Comparison of ENCODE assay signal across 1 cellular context in the genomic region with DNA sequence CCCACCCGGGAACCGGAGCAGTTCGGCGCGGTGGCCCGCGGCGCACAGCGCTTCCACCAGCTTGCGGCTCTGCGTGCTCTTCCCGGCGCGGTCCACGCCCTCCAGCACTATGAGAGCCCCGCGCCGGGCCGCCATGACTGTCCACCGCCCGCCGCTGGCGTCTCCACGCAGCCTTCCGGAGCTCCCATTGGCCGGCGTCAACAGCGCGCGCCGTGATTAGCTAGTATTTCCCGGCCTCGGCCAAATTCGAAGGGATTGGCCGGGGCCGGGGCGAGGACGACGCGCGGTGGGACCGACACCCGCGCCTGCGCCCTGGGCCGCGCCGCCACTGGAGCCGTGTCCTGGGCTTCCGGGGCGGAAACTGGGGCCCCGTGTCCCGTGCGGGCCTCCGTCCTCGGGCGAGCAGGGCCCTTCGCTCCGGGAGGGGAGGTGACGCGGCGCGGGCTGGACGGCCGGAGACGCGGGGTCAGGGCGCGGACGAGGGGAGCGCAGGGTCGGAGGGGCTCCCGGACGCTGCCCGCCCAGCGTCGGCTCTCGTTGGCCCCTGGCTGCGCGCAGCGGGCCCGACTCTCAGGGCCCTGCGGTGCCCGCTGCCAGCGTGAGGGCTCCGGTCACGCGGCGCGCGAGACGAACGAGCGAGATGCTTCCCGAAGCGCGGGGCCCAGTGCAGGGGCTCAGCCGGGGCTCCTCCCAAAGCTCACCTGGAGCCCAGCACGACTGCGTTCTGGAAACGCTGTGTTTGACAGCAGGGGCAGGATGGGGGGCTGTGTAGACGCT.
TF ChIP-seq lines count a peak whose summit lies in the region.

A gene with protein sequence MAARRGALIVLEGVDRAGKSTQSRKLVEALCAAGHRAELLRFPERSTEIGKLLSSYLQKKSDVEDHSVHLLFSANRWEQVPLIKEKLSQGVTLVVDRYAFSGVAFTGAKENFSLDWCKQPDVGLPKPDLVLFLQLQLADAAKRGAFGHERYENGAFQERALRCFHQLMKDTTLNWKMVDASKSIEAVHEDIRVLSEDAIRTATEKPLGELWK (minus strand): TSS at position 167 of the 777 bp plus-strand sequence. CDS start 32 bp downstream, at position 135.

TF ChIP-seq in K562, 482 proteins besides CTCF, POLR2A, EP300 and RAD21 (continued from another document and continues in another):
- TF ChIP-seq GTF2F1 (IDR thresholded peaks at IDR 0.05; ENCODE audit: low read depth, low read length), result no peak
- TF ChIP-seq KAT7 (CRISPR knock-in tag; IDR thresholded peaks at IDR 0.05; ENCODE audit: borderline replicate concordance), result peak; percentile 61; the same call in 1 of the 2 replicates
- peak; percentile 35; the same call in 1 of the 2 replicates for TF ChIP-seq MBD2 (IDR thresholded peaks at IDR 0.05; ENCODE audit: borderline replicate concordance, low read depth)
- no peak for TF ChIP-seq PHTF2 (CRISPR knock-in tag; IDR thresholded peaks at IDR 0.05)
- TF ChIP-seq PURB (CRISPR knock-in tag; IDR thresholded peaks at IDR 0.05; ENCODE audit: low read depth), result no peak
- no peak for TF ChIP-seq EHMT2 (IDR thresholded peaks at IDR 0.05)
- peak in 1 of 2 experiments; percentile 74; a peak in 1 of 4 replicates for TF ChIP-seq HDAC1 (IDR thresholded peaks at IDR 0.05)
- no peak for TF ChIP-seq PHF21A (IDR thresholded peaks at IDR 0.05; ENCODE audit: borderline replicate concordance, low read depth)
- TF ChIP-seq, protein P1, sequence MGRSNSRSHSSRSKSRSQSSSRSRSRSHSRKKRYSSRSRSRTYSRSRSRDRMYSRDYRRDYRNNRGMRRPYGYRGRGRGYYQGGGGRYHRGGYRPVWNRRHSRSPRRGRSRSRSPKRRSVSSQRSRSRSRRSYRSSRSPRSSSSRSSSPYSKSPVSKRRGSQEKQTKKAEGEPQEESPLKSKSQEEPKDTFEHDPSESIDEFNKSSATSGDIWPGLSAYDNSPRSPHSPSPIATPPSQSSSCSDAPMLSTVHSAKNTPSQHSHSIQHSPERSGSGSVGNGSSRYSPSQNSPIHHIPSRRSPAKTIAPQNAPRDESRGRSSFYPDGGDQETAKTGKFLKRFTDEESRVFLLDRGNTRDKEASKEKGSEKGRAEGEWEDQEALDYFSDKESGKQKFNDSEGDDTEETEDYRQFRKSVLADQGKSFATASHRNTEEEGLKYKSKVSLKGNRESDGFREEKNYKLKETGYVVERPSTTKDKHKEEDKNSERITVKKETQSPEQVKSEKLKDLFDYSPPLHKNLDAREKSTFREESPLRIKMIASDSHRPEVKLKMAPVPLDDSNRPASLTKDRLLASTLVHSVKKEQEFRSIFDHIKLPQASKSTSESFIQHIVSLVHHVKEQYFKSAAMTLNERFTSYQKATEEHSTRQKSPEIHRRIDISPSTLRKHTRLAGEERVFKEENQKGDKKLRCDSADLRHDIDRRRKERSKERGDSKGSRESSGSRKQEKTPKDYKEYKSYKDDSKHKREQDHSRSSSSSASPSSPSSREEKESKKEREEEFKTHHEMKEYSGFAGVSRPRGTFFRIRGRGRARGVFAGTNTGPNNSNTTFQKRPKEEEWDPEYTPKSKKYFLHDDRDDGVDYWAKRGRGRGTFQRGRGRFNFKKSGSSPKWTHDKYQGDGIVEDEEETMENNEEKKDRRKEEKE (IDR thresholded peaks at IDR 0.05; ENCODE audit: borderline replicate concordance in 1 of 2, control insufficient read depth in 1 of 2, low read depth in 2 of 2, low read length in 1 of 2), result no peak
- peak; percentile 65; the same call in 1 of the 2 replicates for TF ChIP-seq POLR2H (tag; IDR thresholded peaks at IDR 0.05; ENCODE audit: low read depth)
- TF ChIP-seq NFYB (IDR thresholded peaks at IDR 0.05; ENCODE audit: extremely low read depth, insufficient read length), result peak; percentile 22
- no peak for TF ChIP-seq ZNF583 (CRISPR knock-in tag; IDR thresholded peaks at IDR 0.05)
- peak; percentile 85 for TF ChIP-seq L3MBTL2 (IDR thresholded peaks at IDR 0.05)
- peak; percentile 72; the same call in 1 of the 2 replicates for TF ChIP-seq HNRNPL (IDR thresholded peaks at IDR 0.05; ENCODE audit: low read depth, low read length)
- TF ChIP-seq, protein P2, sequence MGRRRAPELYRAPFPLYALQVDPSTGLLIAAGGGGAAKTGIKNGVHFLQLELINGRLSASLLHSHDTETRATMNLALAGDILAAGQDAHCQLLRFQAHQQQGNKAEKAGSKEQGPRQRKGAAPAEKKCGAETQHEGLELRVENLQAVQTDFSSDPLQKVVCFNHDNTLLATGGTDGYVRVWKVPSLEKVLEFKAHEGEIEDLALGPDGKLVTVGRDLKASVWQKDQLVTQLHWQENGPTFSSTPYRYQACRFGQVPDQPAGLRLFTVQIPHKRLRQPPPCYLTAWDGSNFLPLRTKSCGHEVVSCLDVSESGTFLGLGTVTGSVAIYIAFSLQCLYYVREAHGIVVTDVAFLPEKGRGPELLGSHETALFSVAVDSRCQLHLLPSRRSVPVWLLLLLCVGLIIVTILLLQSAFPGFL (CRISPR knock-in tag; IDR thresholded peaks at IDR 0.05), result peak; percentile 90; the same call in 1 of the 2 replicates
- no peak for TF ChIP-seq KLF10 (CRISPR knock-in tag; IDR thresholded peaks at IDR 0.05)
- peak; percentile 94 for TF ChIP-seq RBM25 (IDR thresholded peaks at IDR 0.05; ENCODE audit: low read depth, low read length, severe bottlenecking)
- TF ChIP-seq CREM (IDR thresholded peaks at IDR 0.05; ENCODE audit: low read depth), result peak; percentile 95
- TF ChIP-seq RBM22 (IDR thresholded peaks at IDR 0.05; ENCODE audit: low read depth, low read length, poor library complexity, severe bottlenecking), result peak; percentile 65
- TF ChIP-seq GABPB1 (CRISPR knock-in tag; IDR thresholded peaks at IDR 0.05), result peak; percentile 83
- TF ChIP-seq, protein P3, sequence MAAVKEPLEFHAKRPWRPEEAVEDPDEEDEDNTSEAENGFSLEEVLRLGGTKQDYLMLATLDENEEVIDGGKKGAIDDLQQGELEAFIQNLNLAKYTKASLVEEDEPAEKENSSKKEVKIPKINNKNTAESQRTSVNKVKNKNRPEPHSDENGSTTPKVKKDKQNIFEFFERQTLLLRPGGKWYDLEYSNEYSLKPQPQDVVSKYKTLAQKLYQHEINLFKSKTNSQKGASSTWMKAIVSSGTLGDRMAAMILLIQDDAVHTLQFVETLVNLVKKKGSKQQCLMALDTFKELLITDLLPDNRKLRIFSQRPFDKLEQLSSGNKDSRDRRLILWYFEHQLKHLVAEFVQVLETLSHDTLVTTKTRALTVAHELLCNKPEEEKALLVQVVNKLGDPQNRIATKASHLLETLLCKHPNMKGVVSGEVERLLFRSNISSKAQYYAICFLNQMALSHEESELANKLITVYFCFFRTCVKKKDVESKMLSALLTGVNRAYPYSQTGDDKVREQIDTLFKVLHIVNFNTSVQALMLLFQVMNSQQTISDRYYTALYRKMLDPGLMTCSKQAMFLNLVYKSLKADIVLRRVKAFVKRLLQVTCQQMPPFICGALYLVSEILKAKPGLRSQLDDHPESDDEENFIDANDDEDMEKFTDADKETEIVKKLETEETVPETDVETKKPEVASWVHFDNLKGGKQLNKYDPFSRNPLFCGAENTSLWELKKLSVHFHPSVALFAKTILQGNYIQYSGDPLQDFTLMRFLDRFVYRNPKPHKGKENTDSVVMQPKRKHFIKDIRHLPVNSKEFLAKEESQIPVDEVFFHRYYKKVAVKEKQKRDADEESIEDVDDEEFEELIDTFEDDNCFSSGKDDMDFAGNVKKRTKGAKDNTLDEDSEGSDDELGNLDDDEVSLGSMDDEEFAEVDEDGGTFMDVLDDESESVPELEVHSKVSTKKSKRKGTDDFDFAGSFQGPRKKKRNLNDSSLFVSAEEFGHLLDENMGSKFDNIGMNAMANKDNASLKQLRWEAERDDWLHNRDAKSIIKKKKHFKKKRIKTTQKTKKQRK (IDR thresholded peaks at IDR 0.05; ENCODE audit: borderline replicate concordance, low read depth, low read length), result no peak
- 0 out of 2 replicates have a peak, but pooled peaks have one; percentile 28 for TF ChIP-seq RNF2 (IDR thresholded peaks at IDR 0.05)
- peak; percentile 95 for TF ChIP-seq CREB1 (IDR thresholded peaks at IDR 0.05)
- TF ChIP-seq CREB1 (CRISPR knock-in tag; IDR thresholded peaks at IDR 0.05), result peak; percentile 95
- no peak for TF ChIP-seq ZNF232 (CRISPR knock-in tag; IDR thresholded peaks at IDR 0.05)
- no peak for TF ChIP-seq BRCA1 (IDR thresholded peaks at IDR 0.05)
- TF ChIP-seq BRCA1 (CRISPR knock-in tag; IDR thresholded peaks at IDR 0.05), result no peak
- TF ChIP-seq PTBP1 (IDR thresholded peaks at IDR 0.05; ENCODE audit: low read depth, low read length), result no peak
- TF ChIP-seq TSC22D4 (tag; IDR thresholded peaks at IDR 0.05), result no peak
- TF ChIP-seq ADNP (tag; IDR thresholded peaks at IDR 0.05), result no peak
- TF ChIP-seq, protein P4, sequence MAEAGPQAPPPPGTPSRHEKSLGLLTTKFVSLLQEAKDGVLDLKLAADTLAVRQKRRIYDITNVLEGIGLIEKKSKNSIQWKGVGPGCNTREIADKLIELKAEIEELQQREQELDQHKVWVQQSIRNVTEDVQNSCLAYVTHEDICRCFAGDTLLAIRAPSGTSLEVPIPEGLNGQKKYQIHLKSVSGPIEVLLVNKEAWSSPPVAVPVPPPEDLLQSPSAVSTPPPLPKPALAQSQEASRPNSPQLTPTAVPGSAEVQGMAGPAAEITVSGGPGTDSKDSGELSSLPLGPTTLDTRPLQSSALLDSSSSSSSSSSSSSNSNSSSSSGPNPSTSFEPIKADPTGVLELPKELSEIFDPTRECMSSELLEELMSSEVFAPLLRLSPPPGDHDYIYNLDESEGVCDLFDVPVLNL (CRISPR knock-in tag; IDR thresholded peaks at IDR 0.05; ENCODE audit: low read depth), result peak; percentile 93
- peak; percentile 51 for TF ChIP-seq HMGN3 (IDR thresholded peaks at IDR 0.05; ENCODE audit: borderline replicate concordance, extremely low read depth, insufficient read length, low read depth, low read length)
- TF ChIP-seq, protein P5, sequence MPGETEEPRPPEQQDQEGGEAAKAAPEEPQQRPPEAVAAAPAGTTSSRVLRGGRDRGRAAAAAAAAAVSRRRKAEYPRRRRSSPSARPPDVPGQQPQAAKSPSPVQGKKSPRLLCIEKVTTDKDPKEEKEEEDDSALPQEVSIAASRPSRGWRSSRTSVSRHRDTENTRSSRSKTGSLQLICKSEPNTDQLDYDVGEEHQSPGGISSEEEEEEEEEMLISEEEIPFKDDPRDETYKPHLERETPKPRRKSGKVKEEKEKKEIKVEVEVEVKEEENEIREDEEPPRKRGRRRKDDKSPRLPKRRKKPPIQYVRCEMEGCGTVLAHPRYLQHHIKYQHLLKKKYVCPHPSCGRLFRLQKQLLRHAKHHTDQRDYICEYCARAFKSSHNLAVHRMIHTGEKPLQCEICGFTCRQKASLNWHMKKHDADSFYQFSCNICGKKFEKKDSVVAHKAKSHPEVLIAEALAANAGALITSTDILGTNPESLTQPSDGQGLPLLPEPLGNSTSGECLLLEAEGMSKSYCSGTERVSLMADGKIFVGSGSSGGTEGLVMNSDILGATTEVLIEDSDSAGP (CRISPR knock-in tag; IDR thresholded peaks at IDR 0.05), result no peak
- no peak for TF ChIP-seq SRSF3 (IDR thresholded peaks at IDR 0.05; ENCODE audit: insufficient read depth, low read length)
- no peak for TF ChIP-seq ZFP30 (CRISPR knock-in tag; IDR thresholded peaks at IDR 0.05; ENCODE audit: borderline replicate concordance)
- TF ChIP-seq EP400 (IDR thresholded peaks at IDR 0.05), result peak; percentile 73; the same call in 1 of the 2 replicates
- TF ChIP-seq TCF3 (CRISPR knock-in tag; IDR thresholded peaks at IDR 0.05), result peak; percentile 1; the same call in 1 of the 2 replicates
- peak in 1 of 2 experiments; percentile 7; a peak in 2 of 4 replicates for TF ChIP-seq SIN3A (IDR thresholded peaks at IDR 0.05; ENCODE audit: borderline replicate concordance in 2 of 2, control insufficient read depth in 1 of 2, low read depth in 2 of 2, low read length in 2 of 2)
- TF ChIP-seq ZNF589 (CRISPR knock-in tag; IDR thresholded peaks at IDR 0.05; ENCODE audit: low read depth), result no peak
- TF ChIP-seq, protein P6, sequence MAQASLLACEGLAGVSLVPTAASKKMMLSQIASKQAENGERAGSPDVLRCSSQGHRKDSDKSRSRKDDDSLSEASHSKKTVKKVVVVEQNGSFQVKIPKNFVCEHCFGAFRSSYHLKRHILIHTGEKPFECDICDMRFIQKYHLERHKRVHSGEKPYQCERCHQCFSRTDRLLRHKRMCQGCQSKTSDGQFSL (CRISPR knock-in tag; IDR thresholded peaks at IDR 0.05), result 0 out of 2 replicates have a peak, but pooled peaks have one; percentile 44
- TF ChIP-seq, protein P6 (tag; IDR thresholded peaks at IDR 0.05), result no peak
- TF ChIP-seq ZFP36 (IDR thresholded peaks at IDR 0.05; ENCODE audit: low read depth, low read length, partially characterized antibody), result no peak
- 0 out of 2 replicates have a peak, but pooled peaks have one; percentile 8 for TF ChIP-seq GTF2E2 (tag; IDR thresholded peaks at IDR 0.05)
- peak; percentile 67 for TF ChIP-seq HCFC1 (IDR thresholded peaks at IDR 0.05; ENCODE audit: low read depth, low read length)
- TF ChIP-seq ELF2 (CRISPR knock-in tag; IDR thresholded peaks at IDR 0.05), result peak; percentile 60; the same call in 1 of the 2 replicates
- no peak for TF ChIP-seq ZNF239 (CRISPR knock-in tag; IDR thresholded peaks at IDR 0.05)
- TF ChIP-seq TAF1 (IDR thresholded peaks at IDR 0.05; ENCODE audit: control insufficient read depth, extremely low read depth, insufficient read depth, low read length, severe bottlenecking), result peak; percentile 64
- no peak for TF ChIP-seq STAG1 (CRISPR knock-in tag; IDR thresholded peaks at IDR 0.05; ENCODE audit: borderline replicate concordance)
- TF ChIP-seq NFRKB (IDR thresholded peaks at IDR 0.05; ENCODE audit: low read depth), result 0 out of 2 replicates have a peak, but pooled peaks have one; percentile 34
- TF ChIP-seq ETV1 (tag; conservative IDR thresholded peaks at IDR 0.05; ENCODE audit: low read depth), result peak; percentile 33; the same call in 1 of the 2 replicates
- no peak for TF ChIP-seq ZNF561 (CRISPR knock-in tag; conservative IDR thresholded peaks at IDR 0.05)
- TF ChIP-seq NCOA1 (IDR thresholded peaks at IDR 0.05; ENCODE audit: low read depth), result no peak
